1 cellular context compared by ENCODE assay signal in genomic region chr7:55363386-55364170, GRCh38.
TF ChIP-seq lines count a peak whose summit lies in the region.

No MANE protein-coding gene starts in this region.

TF ChIP-seq in GM12878, 131 proteins besides CTCF, POLR2A, EP300 and RAD21:
- no peak for TF ChIP-seq PRDM15 (CRISPR knock-in tag; IDR thresholded peaks at IDR 0.05)
- TF ChIP-seq BCL11A (IDR thresholded peaks at IDR 0.05; ENCODE audit: low read depth, low read length): no peak
- no peak for TF ChIP-seq MXI1 (IDR thresholded peaks at IDR 0.05; ENCODE audit: low read depth, low read length)
- no peak for TF ChIP-seq SP1 (IDR thresholded peaks at IDR 0.05; ENCODE audit: low read depth, low read length)
- peak; percentile 2; the same call in 1 of the 2 replicates for TF ChIP-seq SPI1 (IDR thresholded peaks at IDR 0.05; ENCODE audit: borderline replicate concordance, insufficient read depth, low read depth, low read length)
- TF ChIP-seq CHD1 (IDR thresholded peaks at IDR 0.05; ENCODE audit: low read depth, low read length): no peak
- no peak for TF ChIP-seq MAX (IDR thresholded peaks at IDR 0.05; ENCODE audit: low read depth, low read length)
